ENCODE assay signal across 1 cellular context in the genomic region with DNA sequence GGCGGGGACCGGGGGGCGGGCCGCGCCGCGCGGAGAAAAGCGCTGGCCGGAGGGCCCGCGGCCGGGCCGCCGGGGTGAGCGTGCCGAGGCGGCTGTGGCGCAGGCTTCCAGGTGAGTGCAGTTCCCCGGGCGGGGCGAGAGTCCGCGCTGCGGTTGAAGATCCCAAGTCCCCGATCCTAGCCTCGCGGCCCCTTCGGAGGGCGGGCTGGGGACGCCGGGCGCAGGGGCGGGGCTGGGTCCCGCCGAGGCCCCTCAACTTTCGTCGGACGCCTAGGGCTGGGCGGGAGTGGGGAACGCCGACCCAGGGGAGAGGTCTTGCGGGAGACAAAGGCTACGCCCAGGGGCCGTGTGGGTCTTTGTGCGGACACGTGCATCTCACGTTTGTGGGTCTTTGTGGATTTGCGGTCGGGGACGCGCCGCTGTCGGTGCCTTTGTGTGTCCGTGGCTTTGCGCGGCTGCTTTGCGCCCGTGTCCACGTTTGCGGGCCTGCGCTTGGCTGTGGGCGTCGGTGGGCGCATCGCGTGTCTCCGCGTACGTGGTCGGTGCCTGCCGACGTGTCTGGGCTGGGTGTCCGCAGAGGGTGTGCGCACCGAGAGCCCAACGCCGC.
TF ChIP-seq lines count a peak whose summit lies in the region.

A gene with protein sequence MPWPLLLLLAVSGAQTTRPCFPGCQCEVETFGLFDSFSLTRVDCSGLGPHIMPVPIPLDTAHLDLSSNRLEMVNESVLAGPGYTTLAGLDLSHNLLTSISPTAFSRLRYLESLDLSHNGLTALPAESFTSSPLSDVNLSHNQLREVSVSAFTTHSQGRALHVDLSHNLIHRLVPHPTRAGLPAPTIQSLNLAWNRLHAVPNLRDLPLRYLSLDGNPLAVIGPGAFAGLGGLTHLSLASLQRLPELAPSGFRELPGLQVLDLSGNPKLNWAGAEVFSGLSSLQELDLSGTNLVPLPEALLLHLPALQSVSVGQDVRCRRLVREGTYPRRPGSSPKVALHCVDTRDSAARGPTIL (plus strand): TSS at position 63 of the 607 bp plus-strand sequence. CDS start 12,261 bp downstream, outside the sequence.

TF ChIP-seq in HepG2, 621 proteins besides CTCF, POLR2A, EP300 and RAD21 (continued from another document and continues in another):
- TF ChIP-seq ZNF33A (CRISPR knock-in tag; IDR thresholded peaks at IDR 0.05; ENCODE audit: borderline replicate concordance) = no peak
- TF ChIP-seq, protein P1, sequence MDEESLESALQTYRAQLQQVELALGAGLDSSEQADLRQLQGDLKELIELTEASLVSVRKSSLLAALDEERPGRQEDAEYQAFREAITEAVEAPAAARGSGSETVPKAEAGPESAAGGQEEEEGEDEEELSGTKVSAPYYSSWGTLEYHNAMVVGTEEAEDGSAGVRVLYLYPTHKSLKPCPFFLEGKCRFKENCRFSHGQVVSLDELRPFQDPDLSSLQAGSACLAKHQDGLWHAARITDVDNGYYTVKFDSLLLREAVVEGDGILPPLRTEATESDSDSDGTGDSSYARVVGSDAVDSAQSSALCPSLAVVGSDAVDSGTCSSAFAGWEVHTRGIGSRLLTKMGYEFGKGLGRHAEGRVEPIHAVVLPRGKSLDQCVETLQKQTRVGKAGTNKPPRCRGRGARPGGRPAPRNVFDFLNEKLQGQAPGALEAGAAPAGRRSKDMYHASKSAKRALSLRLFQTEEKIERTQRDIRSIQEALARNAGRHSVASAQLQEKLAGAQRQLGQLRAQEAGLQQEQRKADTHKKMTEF (CRISPR knock-in tag; IDR thresholded peaks at IDR 0.05) = no peak
- peak; percentile 51; the same call in 1 of the 2 replicates for TF ChIP-seq ZBTB7A (CRISPR knock-in tag; IDR thresholded peaks at IDR 0.05)
- TF ChIP-seq ZNF550 (CRISPR knock-in tag; IDR thresholded peaks at IDR 0.05; ENCODE audit: borderline replicate concordance) = no peak
- 0 out of 3 replicates have a peak, but pooled peaks have one; percentile 18 for TF ChIP-seq MXI1 (IDR thresholded peaks at IDR 0.05; ENCODE audit: borderline replicate concordance, low read depth, low read length)
- no peak for TF ChIP-seq SYNCRIP (IDR thresholded peaks at IDR 0.05; ENCODE audit: insufficient read depth, low read depth, low read length)
- TF ChIP-seq, protein P2, sequence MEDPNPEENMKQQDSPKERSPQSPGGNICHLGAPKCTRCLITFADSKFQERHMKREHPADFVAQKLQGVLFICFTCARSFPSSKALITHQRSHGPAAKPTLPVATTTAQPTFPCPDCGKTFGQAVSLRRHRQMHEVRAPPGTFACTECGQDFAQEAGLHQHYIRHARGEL (CRISPR knock-in tag; IDR thresholded peaks at IDR 0.05) = 0 out of 2 replicates have a peak, but pooled peaks have one; percentile 60
- TF ChIP-seq ZNF644 (CRISPR knock-in tag; IDR thresholded peaks at IDR 0.05; ENCODE audit: low read depth) = no peak
- no peak for TF ChIP-seq KLF15 (CRISPR knock-in tag; IDR thresholded peaks at IDR 0.05; ENCODE audit: borderline replicate concordance)
- TF ChIP-seq NFE2 (CRISPR knock-in tag; IDR thresholded peaks at IDR 0.05) = no peak
- no peak for TF ChIP-seq RCOR2 (CRISPR knock-in tag; IDR thresholded peaks at IDR 0.05)
- TF ChIP-seq PHB2 (IDR thresholded peaks at IDR 0.05; ENCODE audit: partially characterized antibody) = no peak
- TF ChIP-seq FLYWCH1 (CRISPR knock-in tag; IDR thresholded peaks at IDR 0.05) = no peak
- TF ChIP-seq, protein P3, sequence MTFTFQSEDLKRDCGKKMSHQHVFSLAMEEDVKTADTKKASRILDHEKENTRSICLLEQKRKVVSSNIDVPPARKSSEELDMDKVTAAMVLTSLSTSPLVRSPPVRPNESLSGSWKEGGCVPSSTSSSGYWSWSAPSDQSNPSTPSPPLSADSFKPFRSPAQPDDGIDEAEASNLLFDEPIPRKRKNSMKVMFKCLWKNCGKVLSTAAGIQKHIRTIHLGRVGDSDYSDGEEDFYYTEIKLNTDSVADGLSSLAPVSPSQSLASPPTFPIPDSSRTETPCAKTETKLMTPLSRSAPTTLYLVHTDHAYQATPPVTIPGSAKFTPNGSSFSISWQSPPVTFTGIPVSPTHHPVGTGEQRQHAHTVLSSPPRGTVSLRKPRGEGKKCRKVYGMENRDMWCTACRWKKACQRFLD (CRISPR knock-in tag; IDR thresholded peaks at IDR 0.05; ENCODE audit: borderline replicate concordance) = no peak
- no peak for TF ChIP-seq KDM1A (CRISPR knock-in tag; IDR thresholded peaks at IDR 0.05)
- no peak for TF ChIP-seq ONECUT2 (CRISPR knock-in tag; IDR thresholded peaks at IDR 0.05)
- no peak for TF ChIP-seq ELF1 (CRISPR knock-in tag; IDR thresholded peaks at IDR 0.05)
- no peak for TF ChIP-seq HIVEP1 (CRISPR knock-in tag; IDR thresholded peaks at IDR 0.05)
- TF ChIP-seq POLR2AphosphoS2 (IDR thresholded peaks at IDR 0.05; ENCODE audit: low read depth, low read length) = no peak
- no peak for TF ChIP-seq REL (CRISPR knock-in tag; conservative IDR thresholded peaks at IDR 0.05)
- no peak for TF ChIP-seq SNRNP70 (IDR thresholded peaks at IDR 0.05; ENCODE audit: low read depth, low read length)
- TF ChIP-seq FOXA3 (CRISPR knock-in tag; IDR thresholded peaks at IDR 0.05) = no peak
- peak; percentile 65 for TF ChIP-seq HES4 (CRISPR knock-in tag; IDR thresholded peaks at IDR 0.05; ENCODE audit: borderline replicate concordance)
- TF ChIP-seq ZNF547 (CRISPR knock-in tag; IDR thresholded peaks at IDR 0.05) = peak; percentile 67; the same call in 1 of the 2 replicates
- TF ChIP-seq, protein P4, sequence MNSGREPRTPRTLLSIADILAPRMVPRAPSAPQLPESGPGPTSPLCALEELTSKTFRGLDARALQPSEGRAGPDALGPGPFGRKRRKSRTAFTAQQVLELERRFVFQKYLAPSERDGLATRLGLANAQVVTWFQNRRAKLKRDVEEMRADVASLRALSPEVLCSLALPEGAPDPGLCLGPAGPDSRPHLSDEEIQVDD (CRISPR knock-in tag; IDR thresholded peaks at IDR 0.05; ENCODE audit: borderline replicate concordance) = 0 out of 2 replicates have a peak, but pooled peaks have one; percentile 58
- no peak for TF ChIP-seq NFATC3 (CRISPR knock-in tag; IDR thresholded peaks at IDR 0.05)
- TF ChIP-seq CAMTA2 (CRISPR knock-in tag; IDR thresholded peaks at IDR 0.05; ENCODE audit: borderline replicate concordance) = no peak; the same call in 1 of the 2 replicates
- peak; percentile 9; the same call in 1 of the 2 replicates for TF ChIP-seq ATF7-NPFF (CRISPR knock-in tag; IDR thresholded peaks at IDR 0.05; ENCODE audit: low read depth)
- no peak for TF ChIP-seq TEAD3 (CRISPR knock-in tag; optimal IDR thresholded peaks at IDR 0.05; ENCODE audit: borderline replicate concordance)
- no peak for TF ChIP-seq SP5 (CRISPR knock-in tag; IDR thresholded peaks at IDR 0.05; ENCODE audit: borderline replicate concordance, low read depth)
- no peak for TF ChIP-seq NBN (conservative IDR thresholded peaks at IDR 0.05)
- no peak for TF ChIP-seq HMG20A (CRISPR knock-in tag; IDR thresholded peaks at IDR 0.05; ENCODE audit: borderline replicate concordance)
- TF ChIP-seq ZFP90 (CRISPR knock-in tag; IDR thresholded peaks at IDR 0.05; ENCODE audit: borderline replicate concordance) = no peak; the same call in 1 of the 2 replicates
- TF ChIP-seq SOX5 (CRISPR knock-in tag; IDR thresholded peaks at IDR 0.05; ENCODE audit: borderline replicate concordance) = no peak
- TF ChIP-seq, protein P5, sequence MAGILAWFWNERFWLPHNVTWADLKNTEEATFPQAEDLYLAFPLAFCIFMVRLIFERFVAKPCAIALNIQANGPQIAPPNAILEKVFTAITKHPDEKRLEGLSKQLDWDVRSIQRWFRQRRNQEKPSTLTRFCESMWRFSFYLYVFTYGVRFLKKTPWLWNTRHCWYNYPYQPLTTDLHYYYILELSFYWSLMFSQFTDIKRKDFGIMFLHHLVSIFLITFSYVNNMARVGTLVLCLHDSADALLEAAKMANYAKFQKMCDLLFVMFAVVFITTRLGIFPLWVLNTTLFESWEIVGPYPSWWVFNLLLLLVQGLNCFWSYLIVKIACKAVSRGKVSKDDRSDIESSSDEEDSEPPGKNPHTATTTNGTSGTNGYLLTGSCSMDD (CRISPR knock-in tag; IDR thresholded peaks at IDR 0.05) = peak; percentile 67; the same call in 1 of the 2 replicates
- TF ChIP-seq MATR3 (CRISPR knock-in tag; IDR thresholded peaks at IDR 0.05) = no peak
- TF ChIP-seq NFKB2 (CRISPR knock-in tag; IDR thresholded peaks at IDR 0.05; ENCODE audit: borderline replicate concordance) = peak; percentile 49; the same call in 1 of the 2 replicates
- TF ChIP-seq ZSCAN29 (CRISPR knock-in tag; conservative IDR thresholded peaks at IDR 0.05) = no peak
- TF ChIP-seq, protein P6, sequence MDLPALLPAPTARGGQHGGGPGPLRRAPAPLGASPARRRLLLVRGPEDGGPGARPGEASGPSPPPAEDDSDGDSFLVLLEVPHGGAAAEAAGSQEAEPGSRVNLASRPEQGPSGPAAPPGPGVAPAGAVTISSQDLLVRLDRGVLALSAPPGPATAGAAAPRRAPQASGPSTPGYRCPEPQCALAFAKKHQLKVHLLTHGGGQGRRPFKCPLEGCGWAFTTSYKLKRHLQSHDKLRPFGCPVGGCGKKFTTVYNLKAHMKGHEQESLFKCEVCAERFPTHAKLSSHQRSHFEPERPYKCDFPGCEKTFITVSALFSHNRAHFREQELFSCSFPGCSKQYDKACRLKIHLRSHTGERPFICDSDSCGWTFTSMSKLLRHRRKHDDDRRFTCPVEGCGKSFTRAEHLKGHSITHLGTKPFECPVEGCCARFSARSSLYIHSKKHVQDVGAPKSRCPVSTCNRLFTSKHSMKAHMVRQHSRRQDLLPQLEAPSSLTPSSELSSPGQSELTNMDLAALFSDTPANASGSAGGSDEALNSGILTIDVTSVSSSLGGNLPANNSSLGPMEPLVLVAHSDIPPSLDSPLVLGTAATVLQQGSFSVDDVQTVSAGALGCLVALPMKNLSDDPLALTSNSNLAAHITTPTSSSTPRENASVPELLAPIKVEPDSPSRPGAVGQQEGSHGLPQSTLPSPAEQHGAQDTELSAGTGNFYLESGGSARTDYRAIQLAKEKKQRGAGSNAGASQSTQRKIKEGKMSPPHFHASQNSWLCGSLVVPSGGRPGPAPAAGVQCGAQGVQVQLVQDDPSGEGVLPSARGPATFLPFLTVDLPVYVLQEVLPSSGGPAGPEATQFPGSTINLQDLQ (CRISPR knock-in tag; IDR thresholded peaks at IDR 0.05) = no peak
- TF ChIP-seq POLR2G (IDR thresholded peaks at IDR 0.05; ENCODE audit: low read depth, low read length) = peak; percentile 49; the same call in 1 of the 2 replicates
- TF ChIP-seq, protein P7, sequence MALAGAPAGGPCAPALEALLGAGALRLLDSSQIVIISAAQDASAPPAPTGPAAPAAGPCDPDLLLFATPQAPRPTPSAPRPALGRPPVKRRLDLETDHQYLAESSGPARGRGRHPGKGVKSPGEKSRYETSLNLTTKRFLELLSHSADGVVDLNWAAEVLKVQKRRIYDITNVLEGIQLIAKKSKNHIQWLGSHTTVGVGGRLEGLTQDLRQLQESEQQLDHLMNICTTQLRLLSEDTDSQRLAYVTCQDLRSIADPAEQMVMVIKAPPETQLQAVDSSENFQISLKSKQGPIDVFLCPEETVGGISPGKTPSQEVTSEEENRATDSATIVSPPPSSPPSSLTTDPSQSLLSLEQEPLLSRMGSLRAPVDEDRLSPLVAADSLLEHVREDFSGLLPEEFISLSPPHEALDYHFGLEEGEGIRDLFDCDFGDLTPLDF (CRISPR knock-in tag; IDR thresholded peaks at IDR 0.05) = no peak; the same call in 1 of the 2 replicates
- TF ChIP-seq ZNF781 (CRISPR knock-in tag; IDR thresholded peaks at IDR 0.05; ENCODE audit: borderline replicate concordance, not compliant biosample characterization) = no peak
- TF ChIP-seq SUZ12 (IDR thresholded peaks at IDR 0.05; ENCODE audit: low read depth, low read length) = no peak
- TF ChIP-seq ZNF160 (CRISPR knock-in tag; IDR thresholded peaks at IDR 0.05) = no peak
- TF ChIP-seq NFE2L1 (CRISPR knock-in tag; IDR thresholded peaks at IDR 0.05; ENCODE audit: borderline replicate concordance) = peak; percentile 24; the same call in 1 of the 2 replicates
- TF ChIP-seq, protein P8, sequence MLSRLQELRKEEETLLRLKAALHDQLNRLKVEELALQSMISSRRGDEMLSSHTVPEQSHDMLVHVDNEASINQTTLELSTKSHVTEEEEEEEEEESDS (CRISPR knock-in tag; IDR thresholded peaks at IDR 0.05; ENCODE audit: borderline replicate concordance) = no peak
- TF ChIP-seq, protein P9, sequence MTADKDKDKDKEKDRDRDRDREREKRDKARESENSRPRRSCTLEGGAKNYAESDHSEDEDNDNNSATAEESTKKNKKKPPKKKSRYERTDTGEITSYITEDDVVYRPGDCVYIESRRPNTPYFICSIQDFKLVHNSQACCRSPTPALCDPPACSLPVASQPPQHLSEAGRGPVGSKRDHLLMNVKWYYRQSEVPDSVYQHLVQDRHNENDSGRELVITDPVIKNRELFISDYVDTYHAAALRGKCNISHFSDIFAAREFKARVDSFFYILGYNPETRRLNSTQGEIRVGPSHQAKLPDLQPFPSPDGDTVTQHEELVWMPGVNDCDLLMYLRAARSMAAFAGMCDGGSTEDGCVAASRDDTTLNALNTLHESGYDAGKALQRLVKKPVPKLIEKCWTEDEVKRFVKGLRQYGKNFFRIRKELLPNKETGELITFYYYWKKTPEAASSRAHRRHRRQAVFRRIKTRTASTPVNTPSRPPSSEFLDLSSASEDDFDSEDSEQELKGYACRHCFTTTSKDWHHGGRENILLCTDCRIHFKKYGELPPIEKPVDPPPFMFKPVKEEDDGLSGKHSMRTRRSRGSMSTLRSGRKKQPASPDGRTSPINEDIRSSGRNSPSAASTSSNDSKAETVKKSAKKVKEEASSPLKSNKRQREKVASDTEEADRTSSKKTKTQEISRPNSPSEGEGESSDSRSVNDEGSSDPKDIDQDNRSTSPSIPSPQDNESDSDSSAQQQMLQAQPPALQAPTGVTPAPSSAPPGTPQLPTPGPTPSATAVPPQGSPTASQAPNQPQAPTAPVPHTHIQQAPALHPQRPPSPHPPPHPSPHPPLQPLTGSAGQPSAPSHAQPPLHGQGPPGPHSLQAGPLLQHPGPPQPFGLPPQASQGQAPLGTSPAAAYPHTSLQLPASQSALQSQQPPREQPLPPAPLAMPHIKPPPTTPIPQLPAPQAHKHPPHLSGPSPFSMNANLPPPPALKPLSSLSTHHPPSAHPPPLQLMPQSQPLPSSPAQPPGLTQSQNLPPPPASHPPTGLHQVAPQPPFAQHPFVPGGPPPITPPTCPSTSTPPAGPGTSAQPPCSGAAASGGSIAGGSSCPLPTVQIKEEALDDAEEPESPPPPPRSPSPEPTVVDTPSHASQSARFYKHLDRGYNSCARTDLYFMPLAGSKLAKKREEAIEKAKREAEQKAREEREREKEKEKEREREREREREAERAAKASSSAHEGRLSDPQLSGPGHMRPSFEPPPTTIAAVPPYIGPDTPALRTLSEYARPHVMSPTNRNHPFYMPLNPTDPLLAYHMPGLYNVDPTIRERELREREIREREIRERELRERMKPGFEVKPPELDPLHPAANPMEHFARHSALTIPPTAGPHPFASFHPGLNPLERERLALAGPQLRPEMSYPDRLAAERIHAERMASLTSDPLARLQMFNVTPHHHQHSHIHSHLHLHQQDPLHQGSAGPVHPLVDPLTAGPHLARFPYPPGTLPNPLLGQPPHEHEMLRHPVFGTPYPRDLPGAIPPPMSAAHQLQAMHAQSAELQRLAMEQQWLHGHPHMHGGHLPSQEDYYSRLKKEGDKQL (CRISPR knock-in tag; IDR thresholded peaks at IDR 0.05; ENCODE audit: low read depth) = no peak
- no peak for TF ChIP-seq HDAC6 (IDR thresholded peaks at IDR 0.05; ENCODE audit: low read depth, low read length)
